Comparison of ENCODE assay signal across 7 cellular contexts in the genomic region with DNA sequence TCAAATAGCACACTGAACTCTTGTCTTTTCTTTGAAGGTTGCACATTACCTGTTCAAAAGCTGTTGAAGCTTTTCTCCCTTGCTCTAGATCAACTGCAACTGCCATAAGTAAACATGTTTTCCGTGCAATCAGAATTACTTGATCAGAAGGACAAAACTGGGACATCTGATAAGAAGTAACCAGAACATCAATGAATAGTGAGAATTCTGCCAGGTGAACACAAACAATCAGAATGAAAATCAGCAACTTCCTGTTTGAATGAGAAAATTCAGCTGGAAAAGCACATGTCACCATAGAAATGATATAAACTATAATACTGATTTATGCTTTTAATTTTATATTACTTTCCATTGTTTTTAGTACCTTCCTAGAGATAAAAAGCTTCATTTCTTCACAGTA.
"Had no signal": no experiment of that assay in that cellular context is flagged by ENCODE, and none has a peak within 500 bp of the region (broad histone marks: within the 10 kb centered on the region; RNA-seq: fewer than 3 reads in every experiment).

No MANE protein-coding gene starts in this region.

- FAIRE-seq: HepG2 had no signal

- H3K36me3 ChIP-seq: HAP-1 had no signal

- H3K9ac ChIP-seq: GM23248 had no signal

- H3K4me1 ChIP-seq: HAP-1 had no signal

- H2AFZ ChIP-seq: GM23248 had no signal

- H3K4me3 ChIP-seq: GM23248, HAP-1 had no signal

- H3K9me3 ChIP-seq: HAP-1 had no signal

- DNase-seq: GM23248, GOT3, H7, HFFc6 had no signal

- H3K27ac ChIP-seq: GM23248, HL-60 had no signal
